30 cellular contexts compared by ENCODE assay signal in the genomic region with DNA sequence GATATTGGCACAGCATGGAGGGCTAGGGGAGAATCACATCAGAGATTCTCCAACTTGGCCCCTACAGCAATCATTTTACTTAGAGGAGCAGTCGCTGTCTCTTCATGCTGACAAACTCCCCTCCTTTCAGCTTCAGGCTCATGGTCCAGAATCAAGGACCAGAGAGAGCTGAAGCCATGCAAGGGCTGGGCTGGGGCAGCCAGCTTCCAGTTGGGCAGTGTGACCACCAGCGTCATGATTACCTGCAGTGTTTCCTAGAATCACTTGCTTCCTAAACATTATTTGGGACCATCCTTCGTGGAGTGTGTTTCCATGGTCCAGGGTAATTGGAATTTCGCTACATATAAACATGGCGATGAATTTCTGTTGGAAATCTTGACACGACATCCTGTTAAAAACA. TPM values are rescaled to one million over a fixed set of nuclear protein-coding genes. Genes with fewer than 3 reads are reported as not detected.
"Had no signal": no experiment of that assay in that cellular context is flagged by ENCODE, and none has a peak within 500 bp of the region (broad histone marks: within the 10 kb centered on the region; RNA-seq: fewer than 3 reads in every experiment).

No MANE protein-coding gene starts in this region.

- FAIRE-seq: pancreas had no signal

- H3K27me3 ChIP-seq: pancreas, right lobe of liver, thyroid gland, tibial nerve, upper lobe of left lung, uterus had no signal

- H3K4me3 ChIP-seq: pancreas, psoas muscle, right lobe of liver, skin epidermis, smooth muscle cell, stomach, thoracic aorta, thyroid gland, tibial nerve, upper lobe of left lung, uterus had no signal

- ATAC-seq: naive thymus-derived CD8-positive, alpha-beta T cell; natural killer cell treated with Interleukin-12 subunit alpha and Interleukin-12 subunit beta and Interleukin-15 and Interleukin-18, amount 100 ng/mL, for 72 hours; pancreas; psoas muscle; right cardiac atrium; right lobe of liver; stimulated activated effector memory CD8-positive, alpha-beta T cell treated with anti-CD3 and anti-CD28 coated beads, Interleukin-12 subunit alpha, Interleukin-12 subunit beta, amount 100 ng/mL, for 72 hours had no signal

- H3K4me1 ChIP-seq: pancreas, psoas muscle, right lobe of liver, thyroid gland, tibial nerve, upper lobe of left lung, uterus had no signal

- H3K36me3 ChIP-seq: neutrophil, pancreas, right lobe of liver, thoracic aorta, thyroid gland, tibial nerve, upper lobe of left lung, uterus had no signal

- H3K27ac ChIP-seq: neutrophil, pancreas, psoas muscle, right lobe of liver, skin epidermis, stomach, thoracic aorta, thyroid gland, tibial nerve, upper lobe of left lung, uterus had no signal

- H3K9me3 ChIP-seq: neutrophil, pancreas, psoas muscle, right lobe of liver, stomach, thoracic aorta, thyroid gland, tibial nerve, upper lobe of left lung, uterus had no signal

- DNase-seq: naive B cell; naive thymus-derived CD8-positive, alpha-beta T cell; nephron progenitor cell; nucleus accumbens; psoas muscle; right cardiac atrium; right lobe of liver; stimulated activated CD4-positive, alpha-beta T cell treated with anti-CD3 and anti-CD28 coated beads, Interleukin-15, amount 100 ng/mL, for 24 hours; stimulated activated CD4-positive, alpha-beta T cell treated with anti-CD3 and anti-CD28 coated beads, Interleukin-2, amount 100 ng/mL, for 24 hours; stimulated activated CD4-positive, alpha-beta T cell treated with anti-CD3 and anti-CD28 coated beads, Interleukin-2, amount 100 ng/mL, for 48 hours; stimulated activated CD4-positive, alpha-beta T cell treated with anti-CD3 and anti-CD28 coated beads, Interleukin-4, amount 100 ng/mL, for 24 hours; stimulated activated naive B cell treated with anti-CD40 and anti-IgM and Interleukin-4, amounts not matched to agents 10 μg/mL and 1 μg/mL and 100 μg/mL, for 72 hours; stimulated activated naive CD4-positive, alpha-beta T cell treated with Interleukin-2 at 50 U/mL for 16 hours; stomach; thyroid gland; trophoblast cell; upper lobe of left lung; uterus had no signal

RNA-seq across cellular contexts. Expression of gene CAPN13, which starts 54.4 kb away (rescaled TPM):
- total RNA-seq: naive thymus-derived CD8-positive, alpha-beta T cell; natural killer cell treated with Interleukin-12 subunit alpha and Interleukin-12 subunit beta and Interleukin-15 and Interleukin-18, amount 100 ng/mL, for 72 hours; neural crest cell; omental fat pad; osteocyte; psoas muscle; right cardiac atrium; subcutaneous adipose tissue; tibial nerve had no signal
- polyA plus RNA-seq: naive thymus-derived CD8-positive, alpha-beta T cell; right cardiac atrium had no signal
